ENCODE assay signal across 17 cellular contexts in the genomic region with DNA sequence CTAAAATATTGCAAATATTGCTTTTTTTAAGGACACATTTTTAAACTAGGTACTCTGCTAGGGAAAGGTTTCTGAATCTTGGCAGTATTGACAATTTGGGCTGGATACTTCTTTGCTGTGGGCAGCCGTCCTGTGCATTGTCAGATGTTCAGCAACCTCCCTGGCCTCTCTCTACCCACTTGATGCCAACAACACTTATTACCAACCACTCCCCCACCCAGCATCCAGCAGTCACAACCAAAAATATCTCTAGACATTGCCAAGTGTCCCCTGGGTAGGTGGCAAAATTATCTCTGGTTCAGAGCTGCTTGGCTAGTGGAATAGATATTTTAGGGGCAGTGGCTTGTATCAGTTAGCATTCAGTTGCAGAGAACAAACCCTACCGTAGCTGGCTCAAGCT.
DNase-seq lines count a peak whose midpoint lies in the region; ATAC-seq and TF ChIP-seq lines count a peak whose summit lies in the region.
"Had no signal": no experiment of that assay in that cellular context is flagged by ENCODE, and none has a peak within 500 bp of the region (broad histone marks: within the 10 kb centered on the region; RNA-seq: fewer than 3 reads in every experiment).

No MANE protein-coding gene starts in this region.

- peak overlapping the region; percentile 49 for H3K27ac ChIP-seq in BLaER1
- peak overlapping the region in 6 of 10 donors; percentile 25 to 87 (median 44) for H3K27ac ChIP-seq in heart right ventricle
- peak overlapping the region; percentile 48 for H3K27ac ChIP-seq in right cardiac atrium (ENCODE audit: low read length)

- H3K9me3 ChIP-seq in BLaER1: 0 out of 2 replicates have a peak, but pooled peaks cover 6% of the 10 kb centered on the region
- H3K9me3 ChIP-seq in heart right ventricle: no peaks in the 10 kb centered on the region
- H3K9me3 ChIP-seq in right cardiac atrium (ENCODE audit: control insufficient read depth, low read length): no peaks in the 10 kb centered on the region
- H3K9me3 ChIP-seq: BE2C had no signal

- intact Hi-C loops in heart right ventricle (cut with DNase I): loop anchor here in 1 of 10 donors (5.0 kb wide), 1 partner anchor 79 kb away; no protein-coding TSS in a partner anchor
- intact Hi-C loops in right cardiac atrium (cut with DNase I): loop anchor here in 1 of 4 donors (10.0 kb wide), 1 partner anchor 77 kb away; no protein-coding TSS in a partner anchor

- H3K36me3 ChIP-seq in BLaER1 (no peaks in the 10 kb centered on the region), heart right ventricle (no peaks in the 10 kb centered on the region)
- H3K36me3 ChIP-seq: BE2C had no signal

- no peak overlapping the region; the same call in 1 of the 2 replicates for H3K4me3 ChIP-seq in BLaER1
- H3K4me3 ChIP-seq in heart right ventricle: no peak overlapping the region
- no peak overlapping the region for H3K4me3 ChIP-seq in right cardiac atrium (ENCODE audit: low read length)

- TF ChIP-seq POLR2A in GM18505 (IDR thresholded peaks at IDR 0.05; ENCODE audit: borderline replicate concordance, extremely low read depth, insufficient read depth, insufficient read length): no peak

- ATAC-seq in heart right ventricle (peak in 6 of 8 donors; percentile 65 to 95 (median 82)), right cardiac atrium (peak; percentile 86 to 87), HG03135 (IDR thresholded peaks at IDR 0.05; ENCODE audit: unreplicated experiment) (no peak), GM18505 (IDR thresholded peaks at IDR 0.05; ENCODE audit: unreplicated experiment) (no peak)
- ATAC-seq: HCT116, HepG2 had no signal

- DNase-seq in NCI-H446 (lab: John Stamatoyannopoulos, UW) (peak; percentile 32 to 61), heart right ventricle (peak in 1 of 2 donors; percentile 17), right cardiac atrium (peak in 1 of 3 donors; percentile 53), AML-193 (lab: John Stamatoyannopoulos, UW) (no peak)
- DNase-seq: BE2C; CD4-positive, alpha-beta memory T cell; DMS153; DMS79; GDM1; GOT3; H7; HFFc6 had no signal

- WGBS in heart right ventricle, 2 donors: 65% methylated on average over 2 of the region's 2 CpGs
- WGBS in right cardiac atrium: 53% methylated on average over 2 of the region's 2 CpGs

- H4K20me1 ChIP-seq in BLaER1: no peaks in the 10 kb centered on the region

- no peak for TF ChIP-seq CTCF in heart right ventricle (IDR thresholded peaks at IDR 0.05)

- H3K4me1 ChIP-seq in BLaER1 (peaks cover 82% of the 10 kb centered on the region), heart right ventricle (peaks cover 0 to 20% (median 5%) of the 10 kb centered on the region in 9 donors), right cardiac atrium (ENCODE audit: control insufficient read depth, insufficient read depth, low read length) (peaks cover 5% of the 10 kb centered on the region)
- H3K4me1 ChIP-seq: BE2C had no signal

- H3K27me3 ChIP-seq in BLaER1 (no peaks in the 10 kb centered on the region), heart right ventricle (no peaks in the 10 kb centered on the region), right cardiac atrium (ENCODE audit: control insufficient read depth, insufficient read depth) (no peaks in the 10 kb centered on the region)
- H3K27me3 ChIP-seq: BE2C had no signal

- peak overlapping the region; percentile 78 for H3K4me2 ChIP-seq in BLaER1

- no peak overlapping the region for H3K9ac ChIP-seq in BLaER1

Comparison
In these comparisons a context has a peak if more than half of its experiments do, and no peak if none do; other contexts are left out.
1. DNase-seq: peak in NCI-H446 (2 of 2); none in AML-193 (0 of 2).
2. ATAC-seq: peak in heart right ventricle (6 of 8) and right cardiac atrium (2 of 2); none in HG03135 (single experiment) and GM18505 (single experiment).
3. Peak in every context shown above with its lines, with median percentiles within 50 percentile points of each other: H3K27ac ChIP-seq.